30 cellular contexts compared by ENCODE assay signal in genomic region chr4:113170115-113170817, GRCh38.
"Had no signal": no experiment of that assay in that cellular context is flagged by ENCODE, and none has a peak within 500 bp of the region (broad histone marks: within the 10 kb centered on the region; RNA-seq: fewer than 3 reads in every experiment).

No MANE protein-coding gene starts in this region.

- H3K4me3 ChIP-seq: lower lobe of right lung, mucosa of descending colon, psoas muscle, spleen, testis, upper lobe of left lung had no signal

- ATAC-seq: activated CD4-positive, CD25-positive, alpha-beta regulatory T cell treated with anti-CD3 and anti-CD28 coated beads, Interleukin-2, amount 50 U/mL, for 24 hours; esophagus mucosa; lower lobe of right lung; mucosa of descending colon; T-helper 17 cell had no signal

- H3K79me2 ChIP-seq: parathyroid adenoma had no signal

- H3K36me3 Mint-ChIP-seq: activated CD4-positive, alpha-beta memory T cell treated with anti-CD3 and anti-CD28 coated beads for 36 hours had no signal

- H3K27me3 ChIP-seq: brain microvascular endothelial cell, spleen, testis, upper lobe of left lung had no signal

- H3K36me3 ChIP-seq: brain microvascular endothelial cell, lower lobe of right lung, spleen, upper lobe of left lung, WERI-Rb-1 had no signal

- H3K9me3 ChIP-seq: lower lobe of right lung, mucosa of descending colon, psoas muscle, spleen, testis, upper lobe of left lung had no signal

- H3K4me1 Mint-ChIP-seq: T-helper 17 cell had no signal

- H3K9me3 Mint-ChIP-seq: activated CD4-positive, alpha-beta memory T cell treated with anti-CD3 and anti-CD28 coated beads for 36 hours; activated T-helper 1 cell treated with anti-CD3 and anti-CD28 coated beads, Interleukin-12 subunit alpha, Interleukin-12 subunit beta, Interleukin-2, Interleukin-4 antibody, amounts not matched to agents 30 ng/mL and 10 ng/mL and 1 ng/mL, durations not matched to agents 14 hours and 24 hours and 36 hours had no signal

- H2AFZ ChIP-seq: parathyroid adenoma had no signal

- H3K4me3 Mint-ChIP-seq: activated CD4-positive, alpha-beta memory T cell treated with anti-CD3 and anti-CD28 coated beads for 36 hours; activated T-helper 1 cell treated with anti-CD3 and anti-CD28 coated beads, Interleukin-12 subunit alpha, Interleukin-12 subunit beta, Interleukin-2, Interleukin-4 antibody, amounts not matched to agents 30 ng/mL and 10 ng/mL and 1 ng/mL, durations not matched to agents 14 hours and 24 hours and 36 hours; T-helper 17 cell had no signal

- DNase-seq: activated CD4-positive, alpha-beta memory T cell treated with anti-CD3 and anti-CD28 coated beads for 36 hours; activated CD4-positive, alpha-beta T cell treated with anti-CD3 and anti-CD28 coated beads for 48 hours; activated CD8-positive, alpha-beta memory T cell treated with anti-CD3 and anti-CD28 coated beads, Interleukin-2, amount 50 U/mL, for 4 hours; activated effector memory CD4-positive, alpha-beta T cell treated with anti-CD3 and anti-CD28 coated beads, Interleukin-2, amount 50 U/mL, for 16 hours; activated naive CD4-positive, alpha-beta T cell treated with anti-CD3 and anti-CD28 coated beads, Interleukin-2, amount 50 U/mL, for 16 hours; activated T-cell treated with anti-CD3 and anti-CD28 coated beads, Interleukin-2, amount 50 U/mL, for 1 hour; amniotic stem cell; central memory CD4-positive, alpha-beta T cell; foreskin fibroblast; head of caudate nucleus; hippocampal formation; lower lobe of right lung; mesenchymal stem cell; mucosa of descending colon; nucleus accumbens; psoas muscle; spleen; stimulated activated naive CD4-positive, alpha-beta T cell treated with Interleukin-2 at 50 U/mL for 16 hours; T-helper 17 cell; T1000; testis; upper lobe of left lung; WERI-Rb-1 had no signal

- H3K9ac ChIP-seq: parathyroid adenoma had no signal

- H3K27ac Mint-ChIP-seq: activated CD4-positive, alpha-beta memory T cell treated with anti-CD3 and anti-CD28 coated beads for 36 hours; activated T-helper 1 cell treated with anti-CD3 and anti-CD28 coated beads, Interleukin-12 subunit alpha, Interleukin-12 subunit beta, Interleukin-2, Interleukin-4 antibody, amounts not matched to agents 30 ng/mL and 10 ng/mL and 1 ng/mL, durations not matched to agents 14 hours and 24 hours and 36 hours; T-helper 17 cell had no signal

- H3K27ac ChIP-seq: brain microvascular endothelial cell, lower lobe of right lung, parathyroid adenoma, psoas muscle, spleen, testis, upper lobe of left lung, WERI-Rb-1 had no signal

- H3K4me1 ChIP-seq: lower lobe of right lung, parathyroid adenoma, spleen, testis, upper lobe of left lung had no signal

- FAIRE-seq: astrocyte, keratinocyte had no signal
